ENCODE assay signal across 23 cellular contexts in genomic region chr21:42058631-42059111, GRCh38. TPM values are rescaled to one million over a fixed set of nuclear protein-coding genes. Genes with fewer than 3 reads are reported as not detected.
DNase-seq lines count a peak whose midpoint lies in the region; ATAC-seq, FAIRE-seq and TF ChIP-seq lines count a peak whose summit lies in the region.
"Had no signal": no experiment of that assay in that cellular context is flagged by ENCODE, and none has a peak within 500 bp of the region (broad histone marks: within the 10 kb centered on the region; RNA-seq: fewer than 3 reads in every experiment).

No MANE protein-coding gene starts in this region.

- no peak overlapping the region for H3K4me3 ChIP-seq in lung
- H3K4me3 ChIP-seq in tibial artery, result no peak overlapping the region
- no peak overlapping the region for H3K4me3 ChIP-seq in smooth muscle cell
- H3K4me3 ChIP-seq: K562, SK-N-MC had no signal

- no peak for DNase-seq in activated naive CD4-positive, alpha-beta T cell treated with anti-CD3 and anti-CD28 coated beads, Interleukin-2, amount 50 U/mL, for 72 hours (ENCODE audit: low spot score in 2 of 2)
- no peak for DNase-seq in activated naive CD4-positive, alpha-beta T cell treated with anti-CD3 and anti-CD28 coated beads for 36 hours
- DNase-seq in T-cell (no peak), lung (ENCODE audit: low spot score) (peak; percentile 69), tibial artery (no peak), DMS114 treated with DMSO at 0.1 percent for 48 hours (lab: John Stamatoyannopoulos, UW; ENCODE audit: unreplicated experiment) (no peak), HTR-8/SVneo (ENCODE audit: insufficient read length, low spot score) (no peak), smooth muscle cell (lab: John Stamatoyannopoulos, UW; ENCODE audit: unreplicated experiment) (no peak)
- DNase-seq: activated CD4-positive, alpha-beta T cell treated with anti-CD3 and anti-CD28 coated beads, Interleukin-2, amount 50 U/mL, for 1 hour; brain microvascular endothelial cell; foreskin keratinocyte; left colon; NCI-H2171; RPMI8226; T-helper 2 cell had no signal

- ATAC-seq in activated naive CD4-positive, alpha-beta T cell treated with anti-CD3 and anti-CD28 coated beads, Interleukin-2, amount 50 U/mL, for 72 hours, result no peak
- no peak for ATAC-seq in T-cell (replicated peaks in 1 of 4)
- ATAC-seq in lung (ENCODE audit: insufficient read depth, low FRiP score), result no peak
- ATAC-seq: esophagus mucosa; foreskin keratinocyte; K562; natural killer cell treated with Interleukin-12 subunit alpha and Interleukin-12 subunit beta and Interleukin-15 and Interleukin-18, amount 100 ng/mL, for 72 hours had no signal

- CTCF ChIA-PET in activated naive CD4-positive, alpha-beta T cell treated with anti-CD3 and anti-CD28 coated beads for 36 hours (lab: Charles Lee), result no interaction called here
- CTCF ChIA-PET in T-cell (lab: Charles Lee), result interaction anchor here in 1 of 2 donors (0.5 kb wide), 1 partner anchor 78 kb away, joined by 4 read pairs; no protein-coding TSS in a partner anchor

- no peaks in the 10 kb centered on the region for H3K79me2 ChIP-seq in smooth muscle cell (ENCODE audit: low read depth)

- H3K27me3 ChIP-seq in lung (ENCODE audit: control insufficient read depth, insufficient read depth) (no peaks in the 10 kb centered on the region), tibial artery (no peaks in the 10 kb centered on the region), smooth muscle cell (ENCODE audit: low read depth) (no peaks in the 10 kb centered on the region)
- H3K27me3 ChIP-seq: brain microvascular endothelial cell, foreskin keratinocyte had no signal

- no peaks in the 10 kb centered on the region for H3K27me3 Mint-ChIP-seq in activated naive CD4-positive, alpha-beta T cell treated with anti-CD3 and anti-CD28 coated beads for 36 hours (ENCODE audit: low read depth)
- no peaks in the 10 kb centered on the region for H3K27me3 Mint-ChIP-seq in T-cell

- H3K27ac ChIP-seq in lung (ENCODE audit: low read depth in 1 of 2, low read length in 1 of 2) (peak overlapping the region in 1 of 2 donors; percentile 7), tibial artery (peak overlapping the region; percentile 54 to 58), smooth muscle cell (ENCODE audit: low read depth) (no peak overlapping the region)
- H3K27ac ChIP-seq: brain microvascular endothelial cell, foreskin keratinocyte, SK-N-MC had no signal

- no peaks in the 10 kb centered on the region for H3K36me3 ChIP-seq in lung (ENCODE audit: control insufficient read depth in 2 of 2, insufficient read depth in 2 of 2, low read length in 2 of 2)
- H3K36me3 ChIP-seq in tibial artery, result no peaks in the 10 kb centered on the region
- no peaks in the 10 kb centered on the region for H3K36me3 ChIP-seq in smooth muscle cell (ENCODE audit: low read depth)
- H3K36me3 ChIP-seq: brain microvascular endothelial cell had no signal

- H3K27ac Mint-ChIP-seq in activated naive CD4-positive, alpha-beta T cell treated with anti-CD3 and anti-CD28 coated beads, Interleukin-2, amount 50 U/mL, for 72 hours, result peak overlapping the region; percentile 1 to 56
- H3K27ac Mint-ChIP-seq in activated naive CD4-positive, alpha-beta T cell treated with anti-CD3 and anti-CD28 coated beads for 36 hours, result no peak overlapping the region
- peak overlapping the region; percentile 62 to 68 for H3K27ac Mint-ChIP-seq in T-cell
- H3K27ac Mint-ChIP-seq: mesothelial cell of epicardium; natural killer cell treated with Interleukin-12 subunit alpha and Interleukin-12 subunit beta and Interleukin-15 and Interleukin-18, amount 100 ng/mL, for 72 hours had no signal

- H3F3A ChIP-seq in smooth muscle cell (ENCODE audit: low read depth), result no peaks in the 10 kb centered on the region

- 74 to 95% methylated on average over 11 of the region's 11 CpGs for WGBS in lung, 2 donors
- WGBS in smooth muscle cell (ENCODE audit: low lambda C conversion rate), result 97% methylated on average over 11 of the region's 11 CpGs

- no peaks in the 10 kb centered on the region for H3K9me3 Mint-ChIP-seq in activated naive CD4-positive, alpha-beta T cell treated with anti-CD3 and anti-CD28 coated beads, Interleukin-2, amount 50 U/mL, for 72 hours
- no peaks in the 10 kb centered on the region for H3K9me3 Mint-ChIP-seq in activated naive CD4-positive, alpha-beta T cell treated with anti-CD3 and anti-CD28 coated beads for 36 hours
- H3K9me3 Mint-ChIP-seq in T-cell, result peaks cover 0 to 3% (median 0%) of the 10 kb centered on the region in 3 donors
- H3K9me3 Mint-ChIP-seq: mesothelial cell of epicardium; natural killer cell treated with Interleukin-12 subunit alpha and Interleukin-12 subunit beta and Interleukin-15 and Interleukin-18, amount 100 ng/mL, for 72 hours had no signal

- POLR2A ChIA-PET in T-cell (lab: Charles Lee), result no interaction called here

- intact Hi-C loops in activated naive CD4-positive, alpha-beta T cell treated with anti-CD3 and anti-CD28 coated beads for 36 hours (cut with micrococcal nuclease), result no loop called here
- intact Hi-C loops in tibial artery (cut with DNase I; ENCODE audit: low total_unique reads), result no loop called here

- H4K20me1 ChIP-seq in smooth muscle cell (ENCODE audit: low read depth), result no peaks in the 10 kb centered on the region

- H3K4me3 Mint-ChIP-seq in activated naive CD4-positive, alpha-beta T cell treated with anti-CD3 and anti-CD28 coated beads for 36 hours, result no peak overlapping the region
- H3K4me3 Mint-ChIP-seq in T-cell, result no peak overlapping the region
- H3K4me3 Mint-ChIP-seq: mesothelial cell of epicardium; natural killer cell treated with Interleukin-12 subunit alpha and Interleukin-12 subunit beta and Interleukin-15 and Interleukin-18, amount 100 ng/mL, for 72 hours had no signal

- H3K36me3 Mint-ChIP-seq in activated naive CD4-positive, alpha-beta T cell treated with anti-CD3 and anti-CD28 coated beads, Interleukin-2, amount 50 U/mL, for 72 hours, result no peaks in the 10 kb centered on the region
- no peaks in the 10 kb centered on the region for H3K36me3 Mint-ChIP-seq in activated naive CD4-positive, alpha-beta T cell treated with anti-CD3 and anti-CD28 coated beads for 36 hours (ENCODE audit: low read depth)
- H3K36me3 Mint-ChIP-seq in T-cell, result no peaks in the 10 kb centered on the region
- H3K36me3 Mint-ChIP-seq: mesothelial cell of epicardium; natural killer cell treated with Interleukin-12 subunit alpha and Interleukin-12 subunit beta and Interleukin-15 and Interleukin-18, amount 100 ng/mL, for 72 hours had no signal

- no peak overlapping the region for H2AFZ ChIP-seq in smooth muscle cell (ENCODE audit: low read depth)

- H3K9me3 ChIP-seq in lung (ENCODE audit: control insufficient read depth in 2 of 2, insufficient read depth in 1 of 2, low read length in 1 of 2), result no peaks in the 10 kb centered on the region
- H3K9me3 ChIP-seq in tibial artery, result no peaks in the 10 kb centered on the region
- no peaks in the 10 kb centered on the region for H3K9me3 ChIP-seq in smooth muscle cell (replicated peaks; ENCODE audit: low read depth)

- no peak for FAIRE-seq in HTR-8/SVneo (lab: Jason Lieb, UNC)
- FAIRE-seq: A204.1, H1, K562 had no signal

- peaks cover 28% of the 10 kb centered on the region for H3K4me1 Mint-ChIP-seq in activated naive CD4-positive, alpha-beta T cell treated with anti-CD3 and anti-CD28 coated beads for 36 hours (ENCODE audit: low read depth)
- H3K4me1 Mint-ChIP-seq in T-cell, result peaks cover 32 to 50% (median 42%) of the 10 kb centered on the region in 3 donors

- H3K4me1 ChIP-seq in lung (ENCODE audit: control insufficient read depth in 2 of 2, insufficient read depth in 2 of 2, low read length in 2 of 2), result peaks cover 0 to 9% of the 10 kb centered on the region in 2 donors
- H3K4me1 ChIP-seq in tibial artery, result peaks cover 0 to 40% (median 29%) of the 10 kb centered on the region in 4 donors
- peaks cover 14% of the 10 kb centered on the region for H3K4me1 ChIP-seq in smooth muscle cell (ENCODE audit: low read depth)

- no peak overlapping the region for H3K9ac ChIP-seq in smooth muscle cell (ENCODE audit: low read depth)

- TF ChIP-seq CTCF in lung (IDR thresholded peaks at IDR 0.05; ENCODE audit: control extremely low read depth, extremely low read depth) (no peak), tibial artery (IDR thresholded peaks at IDR 0.05) (no peak), smooth muscle cell (IDR thresholded peaks at IDR 0.05; ENCODE audit: borderline replicate concordance, insufficient read depth, poor library complexity, severe bottlenecking) (no peak)

- no peak overlapping the region for H3K4me2 ChIP-seq in smooth muscle cell

RNA-seq across cellular contexts. Expression of gene UMODL1, which starts 12.4 kb away (rescaled TPM):
- under 1 TPM; 0.09 to 0.18 TPM for total RNA-seq in activated naive CD4-positive, alpha-beta T cell treated with anti-CD3 and anti-CD28 coated beads, Interleukin-2, amount 50 U/mL, for 72 hours
- total RNA-seq in activated naive CD4-positive, alpha-beta T cell treated with anti-CD3 and anti-CD28 coated beads for 36 hours, result not detected
- total RNA-seq in T-cell, result under 1 TPM; 0.16 to 0.99 (median 0.82) TPM
- under 1 TPM in 1 of 2 donors, not detected in 1; 0.28 TPM for total RNA-seq in lung
- under 1 TPM; 0.10 to 0.14 TPM for polyA plus RNA-seq in lung
- not detected in 2 replicates for total RNA-seq in smooth muscle cell
- 0.14 TPM in 1 of 2 replicates, not detected in the other for polyA plus RNA-seq in smooth muscle cell
- total RNA-seq: foreskin keratinocyte; H1; K562; mesothelial cell of epicardium; natural killer cell treated with Interleukin-12 subunit alpha and Interleukin-12 subunit beta and Interleukin-15 and Interleukin-18, amount 100 ng/mL, for 72 hours; urinary bladder had no signal
- polyA plus RNA-seq: foreskin keratinocyte, H1, K562, urinary bladder had no signal

RNA-seq across cellular contexts. Expression of gene ZBTB21, which starts 48.5 kb away (rescaled TPM):
- 10 to 100 TPM; 28.6 to 61.0 TPM for total RNA-seq in activated naive CD4-positive, alpha-beta T cell treated with anti-CD3 and anti-CD28 coated beads, Interleukin-2, amount 50 U/mL, for 72 hours
- 10 to 100 TPM; 27.8 to 28.0 TPM for total RNA-seq in activated naive CD4-positive, alpha-beta T cell treated with anti-CD3 and anti-CD28 coated beads for 36 hours
- total RNA-seq in T-cell (100 to 1,000 TPM in 2 of 5 donors, 10 to 100 TPM in 3; 17.6 to 119 (median 25.9) TPM), lung (10 to 100 TPM; 10.6 to 15.4 TPM), smooth muscle cell (22.5 and 24.1 TPM in 2 replicates)
- polyA plus RNA-seq in lung (1 to 10 TPM; 3.2 to 4.5 TPM), smooth muscle cell (6.2 and 8.4 TPM in 2 replicates)
